In the genomic region with DNA sequence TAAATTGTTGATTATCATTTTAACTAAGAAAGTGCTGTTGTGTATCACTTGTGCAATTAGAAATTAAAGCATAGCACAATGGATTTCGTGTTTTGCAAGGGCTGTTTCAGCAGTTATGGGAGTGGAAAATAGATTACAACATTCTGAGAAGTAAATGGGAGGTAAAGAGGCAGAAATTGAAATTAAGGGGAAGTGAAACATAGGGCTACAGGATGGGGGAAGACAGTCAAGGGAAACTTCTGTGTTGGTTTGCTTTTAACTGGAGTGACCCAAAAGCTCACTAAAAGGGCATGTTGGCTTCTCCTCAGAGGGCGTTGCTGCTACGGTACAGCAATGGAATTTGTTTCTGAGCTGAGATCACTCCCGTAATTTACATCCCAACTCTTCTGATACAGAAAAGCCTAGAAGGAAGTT, we compare ENCODE assay signal across 1 cellular context.
TF ChIP-seq lines count a peak whose summit lies in the region.

No MANE protein-coding gene starts in this region.

TF ChIP-seq in GM12878, 131 proteins besides CTCF, POLR2A, EP300 and RAD21 (continued from another document and continues in another):
- TF ChIP-seq, protein P1, sequence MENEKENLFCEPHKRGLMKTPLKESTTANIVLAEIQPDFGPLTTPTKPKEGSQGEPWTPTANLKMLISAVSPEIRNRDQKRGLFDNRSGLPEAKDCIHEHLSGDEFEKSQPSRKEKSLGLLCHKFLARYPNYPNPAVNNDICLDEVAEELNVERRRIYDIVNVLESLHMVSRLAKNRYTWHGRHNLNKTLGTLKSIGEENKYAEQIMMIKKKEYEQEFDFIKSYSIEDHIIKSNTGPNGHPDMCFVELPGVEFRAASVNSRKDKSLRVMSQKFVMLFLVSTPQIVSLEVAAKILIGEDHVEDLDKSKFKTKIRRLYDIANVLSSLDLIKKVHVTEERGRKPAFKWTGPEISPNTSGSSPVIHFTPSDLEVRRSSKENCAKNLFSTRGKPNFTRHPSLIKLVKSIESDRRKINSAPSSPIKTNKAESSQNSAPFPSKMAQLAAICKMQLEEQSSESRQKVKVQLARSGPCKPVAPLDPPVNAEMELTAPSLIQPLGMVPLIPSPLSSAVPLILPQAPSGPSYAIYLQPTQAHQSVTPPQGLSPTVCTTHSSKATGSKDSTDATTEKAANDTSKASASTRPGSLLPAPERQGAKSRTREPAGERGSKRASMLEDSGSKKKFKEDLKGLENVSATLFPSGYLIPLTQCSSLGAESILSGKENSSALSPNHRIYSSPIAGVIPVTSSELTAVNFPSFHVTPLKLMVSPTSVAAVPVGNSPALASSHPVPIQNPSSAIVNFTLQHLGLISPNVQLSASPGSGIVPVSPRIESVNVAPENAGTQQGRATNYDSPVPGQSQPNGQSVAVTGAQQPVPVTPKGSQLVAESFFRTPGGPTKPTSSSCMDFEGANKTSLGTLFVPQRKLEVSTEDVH (IDR thresholded peaks at IDR 0.05; ENCODE audit: low read depth, partially characterized antibody), result no peak
- TF ChIP-seq SPI1 (IDR thresholded peaks at IDR 0.05; ENCODE audit: borderline replicate concordance, insufficient read depth, low read depth, low read length), result peak; percentile 100
- TF ChIP-seq CREB1 (IDR thresholded peaks at IDR 0.05; ENCODE audit: low read depth), result no peak
- TF ChIP-seq ESRRA (IDR thresholded peaks at IDR 0.05; ENCODE audit: low read length), result no peak
- TF ChIP-seq ZNF207 (IDR thresholded peaks at IDR 0.05; ENCODE audit: borderline replicate concordance), result no peak
- peak; percentile 35 for TF ChIP-seq SP1 (IDR thresholded peaks at IDR 0.05; ENCODE audit: low read depth, low read length)
- peak; percentile 59; the same call in 1 of the 2 replicates for TF ChIP-seq NR2F1 (conservative IDR thresholded peaks at IDR 0.05)
- TF ChIP-seq KAT2A (conservative IDR thresholded peaks at IDR 0.05; ENCODE audit: control insufficient read depth, low read depth, low read length), result no peak
- TF ChIP-seq GABPA (IDR thresholded peaks at IDR 0.05; ENCODE audit: low read depth), result no peak
- TF ChIP-seq IKZF2 (IDR thresholded peaks at IDR 0.05), result peak; percentile 99
- peak; percentile 95 for TF ChIP-seq DPF2 (IDR thresholded peaks at IDR 0.05)
- TF ChIP-seq LARP7 (IDR thresholded peaks at IDR 0.05), result no peak
- no peak for TF ChIP-seq ZNF622 (IDR thresholded peaks at IDR 0.05)
- TF ChIP-seq, protein P2, sequence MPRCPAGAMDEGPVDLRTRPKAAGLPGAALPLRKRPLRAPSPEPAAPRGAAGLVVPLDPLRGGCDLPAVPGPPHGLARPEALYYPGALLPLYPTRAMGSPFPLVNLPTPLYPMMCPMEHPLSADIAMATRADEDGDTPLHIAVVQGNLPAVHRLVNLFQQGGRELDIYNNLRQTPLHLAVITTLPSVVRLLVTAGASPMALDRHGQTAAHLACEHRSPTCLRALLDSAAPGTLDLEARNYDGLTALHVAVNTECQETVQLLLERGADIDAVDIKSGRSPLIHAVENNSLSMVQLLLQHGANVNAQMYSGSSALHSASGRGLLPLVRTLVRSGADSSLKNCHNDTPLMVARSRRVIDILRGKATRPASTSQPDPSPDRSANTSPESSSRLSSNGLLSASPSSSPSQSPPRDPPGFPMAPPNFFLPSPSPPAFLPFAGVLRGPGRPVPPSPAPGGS (IDR thresholded peaks at IDR 0.05; ENCODE audit: borderline replicate concordance, insufficient read depth, low read depth, low read length, poor library complexity, severe bottlenecking), result peak; percentile 72
- TF ChIP-seq, protein P3, sequence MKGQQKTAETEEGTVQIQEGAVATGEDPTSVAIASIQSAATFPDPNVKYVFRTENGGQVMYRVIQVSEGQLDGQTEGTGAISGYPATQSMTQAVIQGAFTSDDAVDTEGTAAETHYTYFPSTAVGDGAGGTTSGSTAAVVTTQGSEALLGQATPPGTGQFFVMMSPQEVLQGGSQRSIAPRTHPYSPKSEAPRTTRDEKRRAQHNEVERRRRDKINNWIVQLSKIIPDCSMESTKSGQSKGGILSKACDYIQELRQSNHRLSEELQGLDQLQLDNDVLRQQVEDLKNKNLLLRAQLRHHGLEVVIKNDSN (IDR thresholded peaks at IDR 0.05; ENCODE audit: borderline replicate concordance, extremely low read length, insufficient read depth, low read depth, low read length), result no peak
- no peak for TF ChIP-seq NR2C2 (IDR thresholded peaks at IDR 0.05; ENCODE audit: borderline replicate concordance, control insufficient read depth, insufficient read length, low read depth)
- TF ChIP-seq, protein P4, sequence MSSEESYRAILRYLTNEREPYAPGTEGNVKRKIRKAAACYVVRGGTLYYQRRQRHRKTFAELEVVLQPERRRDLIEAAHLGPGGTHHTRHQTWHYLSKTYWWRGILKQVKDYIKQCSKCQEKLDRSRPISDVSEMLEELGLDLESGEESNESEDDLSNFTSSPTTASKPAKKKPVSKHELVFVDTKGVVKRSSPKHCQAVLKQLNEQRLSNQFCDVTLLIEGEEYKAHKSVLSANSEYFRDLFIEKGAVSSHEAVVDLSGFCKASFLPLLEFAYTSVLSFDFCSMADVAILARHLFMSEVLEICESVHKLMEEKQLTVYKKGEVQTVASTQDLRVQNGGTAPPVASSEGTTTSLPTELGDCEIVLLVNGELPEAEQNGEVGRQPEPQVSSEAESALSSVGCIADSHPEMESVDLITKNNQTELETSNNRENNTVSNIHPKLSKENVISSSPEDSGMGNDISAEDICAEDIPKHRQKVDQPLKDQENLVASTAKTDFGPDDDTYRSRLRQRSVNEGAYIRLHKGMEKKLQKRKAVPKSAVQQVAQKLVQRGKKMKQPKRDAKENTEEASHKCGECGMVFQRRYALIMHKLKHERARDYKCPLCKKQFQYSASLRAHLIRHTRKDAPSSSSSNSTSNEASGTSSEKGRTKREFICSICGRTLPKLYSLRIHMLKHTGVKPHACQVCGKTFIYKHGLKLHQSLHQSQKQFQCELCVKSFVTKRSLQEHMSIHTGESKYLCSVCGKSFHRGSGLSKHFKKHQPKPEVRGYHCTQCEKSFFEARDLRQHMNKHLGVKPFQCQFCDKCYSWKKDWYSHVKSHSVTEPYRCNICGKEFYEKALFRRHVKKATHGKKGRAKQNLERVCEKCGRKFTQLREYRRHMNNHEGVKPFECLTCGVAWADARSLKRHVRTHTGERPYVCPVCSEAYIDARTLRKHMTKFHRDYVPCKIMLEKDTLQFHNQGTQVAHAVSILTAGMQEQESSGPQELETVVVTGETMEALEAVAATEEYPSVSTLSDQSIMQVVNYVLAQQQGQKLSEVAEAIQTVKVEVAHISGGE (CRISPR knock-in tag; IDR thresholded peaks at IDR 0.05), result no peak
- peak; percentile 83; the same call in 1 of the 2 replicates for TF ChIP-seq STAT3 (IDR thresholded peaks at IDR 0.05; ENCODE audit: low read depth, low read length)
- peak; percentile 95 for TF ChIP-seq EED (IDR thresholded peaks at IDR 0.05; ENCODE audit: low read depth)
- TF ChIP-seq, protein P5, sequence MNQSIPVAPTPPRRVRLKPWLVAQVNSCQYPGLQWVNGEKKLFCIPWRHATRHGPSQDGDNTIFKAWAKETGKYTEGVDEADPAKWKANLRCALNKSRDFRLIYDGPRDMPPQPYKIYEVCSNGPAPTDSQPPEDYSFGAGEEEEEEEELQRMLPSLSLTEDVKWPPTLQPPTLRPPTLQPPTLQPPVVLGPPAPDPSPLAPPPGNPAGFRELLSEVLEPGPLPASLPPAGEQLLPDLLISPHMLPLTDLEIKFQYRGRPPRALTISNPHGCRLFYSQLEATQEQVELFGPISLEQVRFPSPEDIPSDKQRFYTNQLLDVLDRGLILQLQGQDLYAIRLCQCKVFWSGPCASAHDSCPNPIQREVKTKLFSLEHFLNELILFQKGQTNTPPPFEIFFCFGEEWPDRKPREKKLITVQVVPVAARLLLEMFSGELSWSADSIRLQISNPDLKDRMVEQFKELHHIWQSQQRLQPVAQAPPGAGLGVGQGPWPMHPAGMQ (IDR thresholded peaks at IDR 0.05; ENCODE audit: borderline replicate concordance), result peak; percentile 10; the same call in 1 of the 2 replicates
- TF ChIP-seq SUPT20H (IDR thresholded peaks at IDR 0.05; ENCODE audit: borderline replicate concordance, control insufficient read depth, low read depth, low read length), result no peak
- no peak for TF ChIP-seq KDM1A (IDR thresholded peaks at IDR 0.05; ENCODE audit: borderline replicate concordance)
- no peak for TF ChIP-seq TCF12 (IDR thresholded peaks at IDR 0.05; ENCODE audit: low read depth, low read length)
- TF ChIP-seq BHLHE40 (IDR thresholded peaks at IDR 0.05; ENCODE audit: borderline replicate concordance in 1 of 2, low read depth in 2 of 2, low read length in 1 of 2), result peak in 1 of 2 experiments; percentile 59; a peak in 2 of 4 replicates
- TF ChIP-seq, protein P6, sequence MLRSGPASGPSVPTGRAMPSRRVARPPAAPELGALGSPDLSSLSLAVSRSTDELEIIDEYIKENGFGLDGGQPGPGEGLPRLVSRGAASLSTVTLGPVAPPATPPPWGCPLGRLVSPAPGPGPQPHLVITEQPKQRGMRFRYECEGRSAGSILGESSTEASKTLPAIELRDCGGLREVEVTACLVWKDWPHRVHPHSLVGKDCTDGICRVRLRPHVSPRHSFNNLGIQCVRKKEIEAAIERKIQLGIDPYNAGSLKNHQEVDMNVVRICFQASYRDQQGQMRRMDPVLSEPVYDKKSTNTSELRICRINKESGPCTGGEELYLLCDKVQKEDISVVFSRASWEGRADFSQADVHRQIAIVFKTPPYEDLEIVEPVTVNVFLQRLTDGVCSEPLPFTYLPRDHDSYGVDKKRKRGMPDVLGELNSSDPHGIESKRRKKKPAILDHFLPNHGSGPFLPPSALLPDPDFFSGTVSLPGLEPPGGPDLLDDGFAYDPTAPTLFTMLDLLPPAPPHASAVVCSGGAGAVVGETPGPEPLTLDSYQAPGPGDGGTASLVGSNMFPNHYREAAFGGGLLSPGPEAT (IDR thresholded peaks at IDR 0.05; ENCODE audit: low read depth), result peak; percentile 95
- TF ChIP-seq, protein P7, sequence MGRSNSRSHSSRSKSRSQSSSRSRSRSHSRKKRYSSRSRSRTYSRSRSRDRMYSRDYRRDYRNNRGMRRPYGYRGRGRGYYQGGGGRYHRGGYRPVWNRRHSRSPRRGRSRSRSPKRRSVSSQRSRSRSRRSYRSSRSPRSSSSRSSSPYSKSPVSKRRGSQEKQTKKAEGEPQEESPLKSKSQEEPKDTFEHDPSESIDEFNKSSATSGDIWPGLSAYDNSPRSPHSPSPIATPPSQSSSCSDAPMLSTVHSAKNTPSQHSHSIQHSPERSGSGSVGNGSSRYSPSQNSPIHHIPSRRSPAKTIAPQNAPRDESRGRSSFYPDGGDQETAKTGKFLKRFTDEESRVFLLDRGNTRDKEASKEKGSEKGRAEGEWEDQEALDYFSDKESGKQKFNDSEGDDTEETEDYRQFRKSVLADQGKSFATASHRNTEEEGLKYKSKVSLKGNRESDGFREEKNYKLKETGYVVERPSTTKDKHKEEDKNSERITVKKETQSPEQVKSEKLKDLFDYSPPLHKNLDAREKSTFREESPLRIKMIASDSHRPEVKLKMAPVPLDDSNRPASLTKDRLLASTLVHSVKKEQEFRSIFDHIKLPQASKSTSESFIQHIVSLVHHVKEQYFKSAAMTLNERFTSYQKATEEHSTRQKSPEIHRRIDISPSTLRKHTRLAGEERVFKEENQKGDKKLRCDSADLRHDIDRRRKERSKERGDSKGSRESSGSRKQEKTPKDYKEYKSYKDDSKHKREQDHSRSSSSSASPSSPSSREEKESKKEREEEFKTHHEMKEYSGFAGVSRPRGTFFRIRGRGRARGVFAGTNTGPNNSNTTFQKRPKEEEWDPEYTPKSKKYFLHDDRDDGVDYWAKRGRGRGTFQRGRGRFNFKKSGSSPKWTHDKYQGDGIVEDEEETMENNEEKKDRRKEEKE (IDR thresholded peaks at IDR 0.05), result no peak
- no peak for TF ChIP-seq MXI1 (IDR thresholded peaks at IDR 0.05; ENCODE audit: low read depth, low read length)
- TF ChIP-seq MTA3 (IDR thresholded peaks at IDR 0.05; ENCODE audit: borderline replicate concordance, low read length), result peak; percentile 33; the same call in 1 of the 2 replicates
- peak; percentile 66 for TF ChIP-seq CHD2 (IDR thresholded peaks at IDR 0.05; ENCODE audit: borderline replicate concordance, low read depth, low read length)
- TF ChIP-seq FOXM1 (IDR thresholded peaks at IDR 0.05; ENCODE audit: low read depth, low read length), result peak; percentile 74; the same call in 1 of the 2 replicates
- peak; percentile 91 for TF ChIP-seq NBN (IDR thresholded peaks at IDR 0.05)
- TF ChIP-seq, protein P8, sequence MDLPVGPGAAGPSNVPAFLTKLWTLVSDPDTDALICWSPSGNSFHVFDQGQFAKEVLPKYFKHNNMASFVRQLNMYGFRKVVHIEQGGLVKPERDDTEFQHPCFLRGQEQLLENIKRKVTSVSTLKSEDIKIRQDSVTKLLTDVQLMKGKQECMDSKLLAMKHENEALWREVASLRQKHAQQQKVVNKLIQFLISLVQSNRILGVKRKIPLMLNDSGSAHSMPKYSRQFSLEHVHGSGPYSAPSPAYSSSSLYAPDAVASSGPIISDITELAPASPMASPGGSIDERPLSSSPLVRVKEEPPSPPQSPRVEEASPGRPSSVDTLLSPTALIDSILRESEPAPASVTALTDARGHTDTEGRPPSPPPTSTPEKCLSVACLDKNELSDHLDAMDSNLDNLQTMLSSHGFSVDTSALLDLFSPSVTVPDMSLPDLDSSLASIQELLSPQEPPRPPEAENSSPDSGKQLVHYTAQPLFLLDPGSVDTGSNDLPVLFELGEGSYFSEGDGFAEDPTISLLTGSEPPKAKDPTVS (IDR thresholded peaks at IDR 0.05; ENCODE audit: low read depth, low read length), result no peak
- TF ChIP-seq, protein P9, sequence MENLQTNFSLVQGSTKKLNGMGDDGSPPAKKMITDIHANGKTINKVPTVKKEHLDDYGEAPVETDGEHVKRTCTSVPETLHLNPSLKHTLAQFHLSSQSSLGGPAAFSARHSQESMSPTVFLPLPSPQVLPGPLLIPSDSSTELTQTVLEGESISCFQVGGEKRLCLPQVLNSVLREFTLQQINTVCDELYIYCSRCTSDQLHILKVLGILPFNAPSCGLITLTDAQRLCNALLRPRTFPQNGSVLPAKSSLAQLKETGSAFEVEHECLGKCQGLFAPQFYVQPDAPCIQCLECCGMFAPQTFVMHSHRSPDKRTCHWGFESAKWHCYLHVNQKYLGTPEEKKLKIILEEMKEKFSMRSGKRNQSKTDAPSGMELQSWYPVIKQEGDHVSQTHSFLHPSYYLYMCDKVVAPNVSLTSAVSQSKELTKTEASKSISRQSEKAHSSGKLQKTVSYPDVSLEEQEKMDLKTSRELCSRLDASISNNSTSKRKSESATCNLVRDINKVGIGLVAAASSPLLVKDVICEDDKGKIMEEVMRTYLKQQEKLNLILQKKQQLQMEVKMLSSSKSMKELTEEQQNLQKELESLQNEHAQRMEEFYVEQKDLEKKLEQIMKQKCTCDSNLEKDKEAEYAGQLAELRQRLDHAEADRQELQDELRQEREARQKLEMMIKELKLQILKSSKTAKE (IDR thresholded peaks at IDR 0.05; ENCODE audit: low read depth, poor library complexity, severe bottlenecking), result peak; percentile 70
- no peak for TF ChIP-seq SRF (IDR thresholded peaks at IDR 0.05; ENCODE audit: low read depth in 2 of 2, low read length in 2 of 2)
- TF ChIP-seq, protein P10, sequence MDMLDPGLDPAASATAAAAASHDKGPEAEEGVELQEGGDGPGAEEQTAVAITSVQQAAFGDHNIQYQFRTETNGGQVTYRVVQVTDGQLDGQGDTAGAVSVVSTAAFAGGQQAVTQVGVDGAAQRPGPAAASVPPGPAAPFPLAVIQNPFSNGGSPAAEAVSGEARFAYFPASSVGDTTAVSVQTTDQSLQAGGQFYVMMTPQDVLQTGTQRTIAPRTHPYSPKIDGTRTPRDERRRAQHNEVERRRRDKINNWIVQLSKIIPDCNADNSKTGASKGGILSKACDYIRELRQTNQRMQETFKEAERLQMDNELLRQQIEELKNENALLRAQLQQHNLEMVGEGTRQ (IDR thresholded peaks at IDR 0.05; ENCODE audit: borderline replicate concordance, low read depth, low read length), result no peak
- TF ChIP-seq HDAC6 (IDR thresholded peaks at IDR 0.05; ENCODE audit: unreplicated experiment), result no peak
- no peak for TF ChIP-seq CBX3 (IDR thresholded peaks at IDR 0.05; ENCODE audit: borderline replicate concordance, low read depth)
- peak; percentile 58; the same call in 1 of the 2 replicates for TF ChIP-seq BACH1 (IDR thresholded peaks at IDR 0.05; ENCODE audit: borderline replicate concordance)
- peak; percentile 67; the same call in 1 of the 2 replicates for TF ChIP-seq ZBED1 (IDR thresholded peaks at IDR 0.05; ENCODE audit: borderline replicate concordance)
